Comparison of ENCODE assay signal across 24 cellular contexts in genomic region chr17:72503556-72503955, GRCh38.
A peak's percentile ranks its signal among the peaks of the same experiment; 100 is the strongest.
DNase-seq lines count a peak whose midpoint lies in the region; ATAC-seq, FAIRE-seq and TF ChIP-seq lines count a peak whose summit lies in the region.
"Had no signal": no experiment of that assay in that cellular context is flagged by ENCODE, and none has a peak within 500 bp of the region (broad histone marks: within the 10 kb centered on the region; RNA-seq: fewer than 3 reads in every experiment).

No MANE protein-coding gene starts in this region.

- no peak overlapping the region for H3K4ac ChIP-seq in H1 (replicated peaks; ENCODE audit: insufficient read length, low read depth, low read length)

- no peak overlapping the region for H3K27ac Mint-ChIP-seq in HFFc6
- H3K27ac Mint-ChIP-seq: CD4-positive, alpha-beta T cell; GM23338 had no signal

- intact Hi-C loops in stomach (cut with DNase I; ENCODE audit: low total_unique reads) = no loop called here

- peaks cover 42% of the 10 kb centered on the region for H3K4me1 ChIP-seq in RWPE2 (ENCODE audit: insufficient read depth, poor library complexity, severe bottlenecking)
- peaks cover 0 to 14% (median 8%) of the 10 kb centered on the region in 4 experiments for H3K4me1 ChIP-seq in H1 (replicated peaks in 1 of 4; ENCODE audit: control insufficient read depth in 3 of 4, insufficient read depth in 4 of 4, low read length in 3 of 4)
- H3K4me1 ChIP-seq in stomach = peaks cover 12 to 51% (median 35%) of the 10 kb centered on the region in 4 donors
- peaks cover 25% of the 10 kb centered on the region for H3K4me1 ChIP-seq in suprapubic skin
- peaks cover 5% of the 10 kb centered on the region for H3K4me1 ChIP-seq in osteoblast (ENCODE audit: insufficient read depth, low read length)
- H3K4me1 ChIP-seq: BLaER1, SJSA1 had no signal

- H2BK120ac ChIP-seq in H1 (replicated peaks; ENCODE audit: low read depth, low read length) = no peak overlapping the region

- H3K36me3 ChIP-seq in RWPE2 (ENCODE audit: low read depth) (peaks cover 3% of the 10 kb centered on the region; the same call in 1 of the 2 replicates), H1 (ENCODE audit: control insufficient read depth in 2 of 4, insufficient read depth in 4 of 4, low read length in 3 of 4) (no peaks in the 10 kb centered on the region), stomach (no peaks in the 10 kb centered on the region), suprapubic skin (no peaks in the 10 kb centered on the region), osteoblast (ENCODE audit: insufficient read depth, low read length) (no peaks in the 10 kb centered on the region)
- H3K36me3 ChIP-seq: BLaER1, MG63, SJSA1 had no signal

- ATAC-seq in RWPE2 (ENCODE audit: low read depth) = no peak
- ATAC-seq: GM12878, GM23338 had no signal

- H4K91ac ChIP-seq in H1 (replicated peaks; ENCODE audit: insufficient read length, low read length) = no peak overlapping the region

- TF ChIP-seq EP300 in H1 (IDR thresholded peaks at IDR 0.05; ENCODE audit: borderline replicate concordance in 1 of 2, low read depth in 2 of 2, low read length in 2 of 2) (no peak), stomach (IDR thresholded peaks at IDR 0.05) (no peak), suprapubic skin (IDR thresholded peaks at IDR 0.05) (no peak)

- H2AFZ ChIP-seq in H1 (ENCODE audit: low read length) = no peak overlapping the region
- H2AFZ ChIP-seq in osteoblast (ENCODE audit: low read length) = no peak overlapping the region
- H2AFZ ChIP-seq: GM23338 had no signal

- no peak overlapping the region for H3K9ac ChIP-seq in H1 (replicated peaks in 1 of 4; ENCODE audit: extremely low read depth in 1 of 4, low read depth in 3 of 4, low read length in 3 of 4)
- H3K9ac ChIP-seq: BLaER1 had no signal

- H3K9me3 ChIP-seq in RWPE2 (ENCODE audit: severe bottlenecking) (no peaks in the 10 kb centered on the region), H1 (ENCODE audit: insufficient read depth in 2 of 2, low read depth in 1 of 2, low read length in 1 of 2) (no peaks in the 10 kb centered on the region), stomach (no peaks in the 10 kb centered on the region), suprapubic skin (no peaks in the 10 kb centered on the region), osteoblast (ENCODE audit: low read depth, low read length) (no peaks in the 10 kb centered on the region)
- H3K9me3 ChIP-seq: BLaER1, MG63, SJSA1 had no signal

- H4K20me1 ChIP-seq in H1 (replicated peaks in 1 of 2; ENCODE audit: control insufficient read depth in 1 of 2, insufficient read depth in 2 of 2, low read length in 2 of 2) (no peaks in the 10 kb centered on the region), osteoblast (ENCODE audit: insufficient read depth, low read length) (no peaks in the 10 kb centered on the region)
- H4K20me1 ChIP-seq: BLaER1 had no signal

- no peak overlapping the region for H2BK20ac ChIP-seq in H1 (ENCODE audit: low read length)

- H3K4me3 Mint-ChIP-seq in HFFc6 = peak overlapping the region; percentile 76; the same call in 1 of the 2 replicates
- H3K4me3 Mint-ChIP-seq: CD4-positive, alpha-beta T cell; GM23338 had no signal

- H2BK15ac ChIP-seq in H1 (ENCODE audit: low read length) = no peak overlapping the region

- no peak overlapping the region for H2AK5ac ChIP-seq in H1 (ENCODE audit: low read depth, low read length)

- CTCF ChIA-PET in H1 (lab: Charles Lee; ENCODE audit: partially characterized antibody) = interaction anchor here (1.2 to 1.8 kb wide), 3 partner anchors 24 to 73 kb away, joined by 5 to 10 read pairs (median 6); no protein-coding TSS in a partner anchor

- TF ChIP-seq CTCF in HFFc6 (IDR thresholded peaks at IDR 0.05) (no peak), RWPE2 (IDR thresholded peaks at IDR 0.05; ENCODE audit: poor library complexity, severe bottlenecking) (no peak), H1 (IDR thresholded peaks at IDR 0.05; ENCODE audit: control extremely low read depth in 1 of 3, insufficient read depth in 1 of 3, low read depth in 1 of 3, low read length in 3 of 3) (no peak), stomach (IDR thresholded peaks at IDR 0.05) (no peak), suprapubic skin (IDR thresholded peaks at IDR 0.05) (no peak), osteoblast (IDR thresholded peaks at IDR 0.05; ENCODE audit: extremely low read depth, low read depth, low read length) (no peak)

- H4K8ac ChIP-seq in H1 (ENCODE audit: extremely low read depth, insufficient read depth, low read length) = no peak overlapping the region

- no peak overlapping the region for H3K23ac ChIP-seq in H1 (ENCODE audit: insufficient read length)

- no peak overlapping the region for H2BK12ac ChIP-seq in H1 (ENCODE audit: low read depth, low read length)

- no peak overlapping the region for H3K4me3 ChIP-seq in RWPE2 (ENCODE audit: severe bottlenecking)
- H3K4me3 ChIP-seq in H1 (ENCODE audit: extremely low read depth in 1 of 4, insufficient read depth in 2 of 4, low read depth in 3 of 4, low read length in 4 of 4) = no peak overlapping the region
- H3K4me3 ChIP-seq in stomach = no peak overlapping the region
- no peak overlapping the region for H3K4me3 ChIP-seq in suprapubic skin
- H3K4me3 ChIP-seq in osteoblast (ENCODE audit: insufficient read depth, low read length) = no peak overlapping the region
- H3K4me3 ChIP-seq: BLaER1, GM12878, GM23338, MG63, SJSA1 had no signal

- FAIRE-seq in H1 (lab: Jason Lieb, UNC) = no peak
- FAIRE-seq: GM12878 had no signal

- H3K27ac ChIP-seq in RWPE2 (ENCODE audit: poor library complexity, severe bottlenecking) (peak overlapping the region; percentile 86), H1 (ENCODE audit: low read depth, low read length) (no peak overlapping the region), stomach (peak overlapping the region; percentile 2 to 87 (median 83)), suprapubic skin (no peak overlapping the region), osteoblast (ENCODE audit: low read depth, low read length) (no peak overlapping the region)
- H3K27ac ChIP-seq: BLaER1, SJSA1 had no signal

- H3K27me3 Mint-ChIP-seq in HFFc6 (ENCODE audit: insufficient read depth) = no peaks in the 10 kb centered on the region; the same call in 1 of the 2 replicates

- no peak overlapping the region for H2BK5ac ChIP-seq in H1 (ENCODE audit: low read depth, low read length)

- H3K4me2 ChIP-seq in H1 (ENCODE audit: insufficient read depth in 1 of 2, low read depth in 2 of 2, low read length in 2 of 2) (no peak overlapping the region), osteoblast (ENCODE audit: insufficient read depth, low read length) (no peak overlapping the region)
- H3K4me2 ChIP-seq: BLaER1, GM23338 had no signal

- TF ChIP-seq RAD21 in H1 (IDR thresholded peaks at IDR 0.05 in 1 of 2, conservative IDR thresholded peaks at IDR 0.05 in 1 of 2; ENCODE audit: low read depth in 2 of 2, low read length in 2 of 2) = no peak

- H3K4me1 Mint-ChIP-seq in HFFc6 (ENCODE audit: low read depth) = peaks cover 19% of the 10 kb centered on the region

- H3K18ac ChIP-seq in H1 (ENCODE audit: extremely low read depth, low read length) = no peak overlapping the region

- no peak for DNase-seq in HFFc6
- no peak for DNase-seq in RWPE2 (ENCODE audit: low spot score)
- DNase-seq in H1 (ENCODE audit: low read depth in 1 of 2, low spot score in 2 of 2) = no peak
- no peak for DNase-seq in stomach
- DNase-seq in suprapubic skin (ENCODE audit: low spot score in 2 of 2) = no peak
- DNase-seq in NOMO-1 (lab: John Stamatoyannopoulos, UW; ENCODE audit: unreplicated experiment in 2 of 2) = no peak
- DNase-seq in osteoblast (ENCODE audit: insufficient read length, low spot score, missing footprints) = no peak
- DNase-seq: ACHN; CD4-positive, alpha-beta T cell; COR-L47; DND-41; HCEC 1CT; Kasumi-1; MG63; NCI-H1417; NCI-H1694 treated with DMSO at 0.1 percent for 48 hours; NCI-H2081 treated with DMSO at 0.1 percent for 48 hours; NCI-H2171 treated with DMSO at 0.1 percent for 48 hours; NCI-H446; NCI-H526 had no signal

- H3K23me2 ChIP-seq in H1 (ENCODE audit: low read depth, low read length) = no peaks in the 10 kb centered on the region

- WGBS in H1 (ENCODE audit: extremely low coverage in 1 of 2, insufficient coverage in 1 of 2, insufficient read length in 1 of 2, insufficient replicate concordance in 2 of 2, low coverage in 1 of 2, low lambda C conversion rate in 2 of 2, missing lambda C conversion rate in 1 of 2), 2 experiments = 86% methylated on average over 6 of the region's 6 CpGs; no CpG with 5 or more reads in 1 of the 2 experiments
- WGBS in stomach, 5 donors = 83 to 90% (median 85%) methylated on average over 6 of the region's 6 CpGs
- WGBS in suprapubic skin = 92% methylated on average over 6 of the region's 6 CpGs

- H3K9me3 Mint-ChIP-seq in HFFc6 = peaks cover 5% of the 10 kb centered on the region; the same call in 1 of the 2 replicates
- H3K9me3 Mint-ChIP-seq: CD4-positive, alpha-beta T cell had no signal

- no peaks in the 10 kb centered on the region for H3K27me3 ChIP-seq in RWPE2 (ENCODE audit: insufficient read depth, poor library complexity, severe bottlenecking)
- no peaks in the 10 kb centered on the region for H3K27me3 ChIP-seq in H1 (replicated peaks in 1 of 4; ENCODE audit: control insufficient read depth in 3 of 4, extremely low read depth in 1 of 4, insufficient read depth in 3 of 4, low read length in 3 of 4)
- no peaks in the 10 kb centered on the region for H3K27me3 ChIP-seq in stomach
- H3K27me3 ChIP-seq in suprapubic skin = no peaks in the 10 kb centered on the region
- H3K27me3 ChIP-seq in osteoblast (ENCODE audit: insufficient read depth, low read length) = no peaks in the 10 kb centered on the region
- H3K27me3 ChIP-seq: BLaER1, MG63, SJSA1 had no signal

- no peak overlapping the region for H3K14ac ChIP-seq in H1 (ENCODE audit: insufficient read length)

- H3K79me2 ChIP-seq in H1 (ENCODE audit: control insufficient read depth in 1 of 2, insufficient read depth in 2 of 2, low read length in 2 of 2) = no peaks in the 10 kb centered on the region
- H3K79me2 ChIP-seq in osteoblast (ENCODE audit: insufficient read depth, low read length) = peaks cover 20% of the 10 kb centered on the region

- H4K5ac ChIP-seq in H1 (ENCODE audit: insufficient read length, low read depth, low read length) = no peak overlapping the region

- H3K56ac ChIP-seq in H1 (replicated peaks; ENCODE audit: insufficient read length, low read depth, low read length) = no peak overlapping the region

- POLR2A ChIA-PET in H1 (lab: Charles Lee; ENCODE audit: partially characterized antibody) = no interaction called here

- TF ChIP-seq POLR2A in H1 (IDR thresholded peaks at IDR 0.05; ENCODE audit: control extremely low read depth in 1 of 2, low read depth in 2 of 2, low read length in 2 of 2) (no peak), stomach (IDR thresholded peaks at IDR 0.05) (no peak), suprapubic skin (IDR thresholded peaks at IDR 0.05) (no peak)

- peaks cover 9% of the 10 kb centered on the region for H3K36me3 Mint-ChIP-seq in HFFc6 (ENCODE audit: low read depth)

- H3K79me1 ChIP-seq in H1 (ENCODE audit: low read depth, low read length) = no peaks in the 10 kb centered on the region

TF ChIP-seq in H1, 55 proteins besides CTCF, POLR2A, EP300 and RAD21:
- TF ChIP-seq KDM1A (IDR thresholded peaks at IDR 0.05; ENCODE audit: borderline replicate concordance, low read length) (0 out of 2 replicates have a peak, but pooled peaks have one; percentile 34), FOSL1 (IDR thresholded peaks at IDR 0.05; ENCODE audit: insufficient read depth, low read depth, low read length) (no peak)

Comparison
In these comparisons a context has a peak if more than half of its experiments do, and no peak if none do; other contexts are left out.
1. H3K27ac ChIP-seq: peak in RWPE2 (single experiment) and stomach (5 of 5); none in H1 (single experiment), suprapubic skin (single experiment) and osteoblast (single experiment).